ENCODE assay signal across 22 cellular contexts in the genomic region with DNA sequence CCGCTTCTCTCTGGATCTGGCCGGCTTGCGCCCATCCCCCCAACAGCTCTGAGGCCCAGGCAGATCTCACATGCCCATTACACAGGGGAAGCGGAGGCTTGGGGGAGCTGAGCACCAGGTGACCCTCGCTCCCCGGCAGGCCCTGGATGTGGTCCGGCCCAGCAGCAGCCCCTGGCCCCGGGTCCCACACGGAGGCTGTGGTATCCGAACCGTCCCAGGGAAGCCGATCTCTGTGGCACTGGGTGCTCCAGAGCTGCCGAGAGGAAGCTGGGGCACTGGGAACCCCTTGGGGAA.
"Had no signal": no experiment of that assay in that cellular context is flagged by ENCODE, and none has a peak within 500 bp of the region (broad histone marks: within the 10 kb centered on the region; RNA-seq: fewer than 3 reads in every experiment).

No MANE protein-coding gene starts in this region.

- H3K27me3 Mint-ChIP-seq: activated CD4-positive, alpha-beta memory T cell treated with anti-CD3 and anti-CD28 coated beads for 36 hours; activated CD4-positive, alpha-beta T cell treated with anti-CD3 and anti-CD28 coated beads, Interleukin-2, amount 10 ng/mL, durations not matched to agents 7 days and 5 days; activated naive CD8-positive, alpha-beta T cell; activated T-helper 17 cell treated with anti-CD3 and anti-CD28 coated beads, Interleukin-2, amount 50 U/mL, for 72 hours had no signal

- ATAC-seq: activated T-helper 17 cell treated with anti-CD3 and anti-CD28 coated beads, Interleukin-2, amount 50 U/mL, for 72 hours had no signal

- H3K27me3 ChIP-seq: brain microvascular endothelial cell, cardiac muscle cell had no signal

- H3K27ac ChIP-seq: brain microvascular endothelial cell, cardiac muscle cell, KMS-11 had no signal

- H3K36me3 ChIP-seq: cardiac muscle cell had no signal

- H3K27ac Mint-ChIP-seq: activated CD4-positive, alpha-beta memory T cell treated with anti-CD3 and anti-CD28 coated beads for 36 hours; activated CD4-positive, alpha-beta T cell treated with anti-CD3 and anti-CD28 coated beads, Interleukin-2, amount 10 ng/mL, durations not matched to agents 7 days and 5 days; activated naive CD4-positive, alpha-beta T cell treated with anti-CD3 and anti-CD28 coated beads for 36 hours; activated naive CD8-positive, alpha-beta T cell; activated T-helper 17 cell treated with anti-CD3 and anti-CD28 coated beads, Interleukin-2, amount 50 U/mL, for 72 hours; T-helper 1 cell treated with Interleukin-12 subunit alpha and Interleukin-12 subunit beta and Interleukin-4 antibody, amounts not matched to agents 30 μg/mL and 1 μg/mL, for 36 hours had no signal

- H3K4me3 ChIP-seq: cardiac muscle cell had no signal

- H3K9me3 Mint-ChIP-seq: activated CD4-positive, alpha-beta memory T cell treated with anti-CD3 and anti-CD28 coated beads for 36 hours; activated naive CD4-positive, alpha-beta T cell treated with anti-CD3 and anti-CD28 coated beads for 36 hours; activated T-helper 17 cell treated with anti-CD3 and anti-CD28 coated beads, Interleukin-2, amount 50 U/mL, for 72 hours had no signal

- H3K4me2 ChIP-seq: KMS-11 had no signal

- H3K9ac ChIP-seq: KMS-11 had no signal

- H3K4me3 Mint-ChIP-seq: activated CD4-positive, alpha-beta memory T cell treated with anti-CD3 and anti-CD28 coated beads for 36 hours; activated CD4-positive, alpha-beta T cell treated with anti-CD3 and anti-CD28 coated beads, Interleukin-2, amount 10 ng/mL, durations not matched to agents 7 days and 5 days; activated naive CD4-positive, alpha-beta T cell treated with anti-CD3 and anti-CD28 coated beads for 36 hours; activated naive CD8-positive, alpha-beta T cell; activated T-helper 17 cell treated with anti-CD3 and anti-CD28 coated beads, Interleukin-2, amount 50 U/mL, for 72 hours; T-helper 1 cell treated with Interleukin-12 subunit alpha and Interleukin-12 subunit beta and Interleukin-4 antibody, amounts not matched to agents 30 μg/mL and 1 μg/mL, for 36 hours had no signal

- DNase-seq: activated CD4-positive, alpha-beta memory T cell treated with anti-CD3 and anti-CD28 coated beads for 36 hours; activated CD4-positive, alpha-beta T cell treated with anti-CD3 and anti-CD28 coated beads, Interleukin-2, amount 10 ng/mL, durations not matched to agents 7 days and 5 days; activated CD4-positive, CD25-positive, alpha-beta regulatory T cell; activated CD8-positive, alpha-beta memory T cell treated with anti-CD3 and anti-CD28 coated beads for 24 hours; activated gamma-delta T cell; activated naive CD4-positive, alpha-beta T cell treated with anti-CD3 and anti-CD28 coated beads for 36 hours; activated T-cell treated with anti-CD3 and anti-CD28 coated beads, Interleukin-2, amount 50 U/mL, for 48 hours; amygdala; brain microvascular endothelial cell; NCI-H1092 treated with DMSO at 0.1 percent for 48 hours; NCI-H1436; NCI-H1694 treated with DMSO at 0.1 percent for 48 hours; NCI-H2029 treated with DMSO at 0.1 percent for 48 hours; NCI-H510A treated with DMSO at 0.1 percent for 48 hours; NCI-H69; NK-92 treated with Interleukin-12 subunit alpha and Interleukin-12 subunit beta, amount 100 ng/mL, for 24 hours; SHP77 treated with DMSO at 0.1 percent for 48 hours had no signal
